1 cellular context compared by ENCODE assay signal in genomic region chr2:218389333-218390150, GRCh38.
TF ChIP-seq lines count a peak whose summit lies in the region.

No MANE protein-coding gene starts in this region.

TF ChIP-seq in HepG2, 621 proteins besides CTCF, POLR2A, EP300 and RAD21 (continued from another document and continues in another):
- no peak for TF ChIP-seq ZNF280D (CRISPR knock-in tag; IDR thresholded peaks at IDR 0.05)
- no peak for TF ChIP-seq ZNF451 (CRISPR knock-in tag; IDR thresholded peaks at IDR 0.05)
- peak; percentile 64 for TF ChIP-seq MAX (IDR thresholded peaks at IDR 0.05)
- no peak for TF ChIP-seq ZNF615 (CRISPR knock-in tag; IDR thresholded peaks at IDR 0.05; ENCODE audit: borderline replicate concordance)
- TF ChIP-seq ZHX1 (CRISPR knock-in tag; IDR thresholded peaks at IDR 0.05; ENCODE audit: low read depth), result no peak
- no peak for TF ChIP-seq TSC22D2 (CRISPR knock-in tag; IDR thresholded peaks at IDR 0.05; ENCODE audit: borderline replicate concordance)
- TF ChIP-seq SMAD1 (CRISPR knock-in tag; IDR thresholded peaks at IDR 0.05; ENCODE audit: borderline replicate concordance, low read depth), result no peak
- no peak for TF ChIP-seq ZFP36 (IDR thresholded peaks at IDR 0.05; ENCODE audit: borderline replicate concordance, low read depth, low read length, partially characterized antibody)
- no peak for TF ChIP-seq ZNF12 (CRISPR knock-in tag; IDR thresholded peaks at IDR 0.05)
- TF ChIP-seq MAZ (IDR thresholded peaks at IDR 0.05; ENCODE audit: borderline replicate concordance, low read depth, low read length), result no peak
- 0 out of 2 replicates have a peak, but pooled peaks have one; percentile 52 for TF ChIP-seq MAZ (CRISPR knock-in tag; IDR thresholded peaks at IDR 0.05; ENCODE audit: low read depth)
- TF ChIP-seq TBP (CRISPR knock-in tag; IDR thresholded peaks at IDR 0.05), result no peak
- TF ChIP-seq, protein P1, sequence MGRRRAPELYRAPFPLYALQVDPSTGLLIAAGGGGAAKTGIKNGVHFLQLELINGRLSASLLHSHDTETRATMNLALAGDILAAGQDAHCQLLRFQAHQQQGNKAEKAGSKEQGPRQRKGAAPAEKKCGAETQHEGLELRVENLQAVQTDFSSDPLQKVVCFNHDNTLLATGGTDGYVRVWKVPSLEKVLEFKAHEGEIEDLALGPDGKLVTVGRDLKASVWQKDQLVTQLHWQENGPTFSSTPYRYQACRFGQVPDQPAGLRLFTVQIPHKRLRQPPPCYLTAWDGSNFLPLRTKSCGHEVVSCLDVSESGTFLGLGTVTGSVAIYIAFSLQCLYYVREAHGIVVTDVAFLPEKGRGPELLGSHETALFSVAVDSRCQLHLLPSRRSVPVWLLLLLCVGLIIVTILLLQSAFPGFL (CRISPR knock-in tag; IDR thresholded peaks at IDR 0.05), result no peak
- TF ChIP-seq NRL (CRISPR knock-in tag; IDR thresholded peaks at IDR 0.05; ENCODE audit: borderline replicate concordance), result 0 out of 2 replicates have a peak, but pooled peaks have one; percentile 53
- peak; percentile 45; the same call in 1 of the 2 replicates for TF ChIP-seq BCL3 (CRISPR knock-in tag; IDR thresholded peaks at IDR 0.05)
- TF ChIP-seq, protein P2, sequence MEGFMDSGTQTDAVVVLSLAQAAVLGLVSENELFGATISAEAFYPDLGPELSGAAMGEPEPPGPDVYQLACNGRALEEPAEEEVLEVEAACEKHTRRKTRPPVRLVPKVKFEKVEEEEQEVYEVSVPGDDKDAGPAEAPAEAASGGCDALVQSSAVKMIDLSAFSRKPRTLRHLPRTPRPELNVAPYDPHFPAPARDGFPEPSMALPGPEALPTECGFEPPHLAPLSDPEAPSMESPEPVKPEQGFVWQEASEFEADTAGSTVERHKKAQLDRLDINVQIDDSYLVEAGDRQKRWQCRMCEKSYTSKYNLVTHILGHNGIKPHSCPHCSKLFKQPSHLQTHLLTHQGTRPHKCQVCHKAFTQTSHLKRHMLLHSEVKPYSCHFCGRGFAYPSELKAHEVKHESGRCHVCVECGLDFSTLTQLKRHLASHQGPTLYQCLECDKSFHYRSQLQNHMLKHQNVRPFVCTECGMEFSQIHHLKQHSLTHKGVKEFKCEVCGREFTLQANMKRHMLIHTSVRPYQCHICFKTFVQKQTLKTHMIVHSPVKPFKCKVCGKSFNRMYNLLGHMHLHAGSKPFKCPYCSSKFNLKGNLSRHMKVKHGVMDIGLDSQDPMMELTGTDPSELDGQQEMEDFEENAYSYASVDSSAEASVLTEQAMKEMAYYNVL (CRISPR knock-in tag; IDR thresholded peaks at IDR 0.05; ENCODE audit: borderline replicate concordance), result no peak
- no peak for TF ChIP-seq ZFP90 (CRISPR knock-in tag; IDR thresholded peaks at IDR 0.05; ENCODE audit: borderline replicate concordance)
- no peak for TF ChIP-seq GPBP1L1 (CRISPR knock-in tag; IDR thresholded peaks at IDR 0.05)
- TF ChIP-seq REXO4 (CRISPR knock-in tag; IDR thresholded peaks at IDR 0.05; ENCODE audit: borderline replicate concordance), result no peak
- no peak for TF ChIP-seq ZNF709 (CRISPR knock-in tag; IDR thresholded peaks at IDR 0.05)
- TF ChIP-seq, protein P3, sequence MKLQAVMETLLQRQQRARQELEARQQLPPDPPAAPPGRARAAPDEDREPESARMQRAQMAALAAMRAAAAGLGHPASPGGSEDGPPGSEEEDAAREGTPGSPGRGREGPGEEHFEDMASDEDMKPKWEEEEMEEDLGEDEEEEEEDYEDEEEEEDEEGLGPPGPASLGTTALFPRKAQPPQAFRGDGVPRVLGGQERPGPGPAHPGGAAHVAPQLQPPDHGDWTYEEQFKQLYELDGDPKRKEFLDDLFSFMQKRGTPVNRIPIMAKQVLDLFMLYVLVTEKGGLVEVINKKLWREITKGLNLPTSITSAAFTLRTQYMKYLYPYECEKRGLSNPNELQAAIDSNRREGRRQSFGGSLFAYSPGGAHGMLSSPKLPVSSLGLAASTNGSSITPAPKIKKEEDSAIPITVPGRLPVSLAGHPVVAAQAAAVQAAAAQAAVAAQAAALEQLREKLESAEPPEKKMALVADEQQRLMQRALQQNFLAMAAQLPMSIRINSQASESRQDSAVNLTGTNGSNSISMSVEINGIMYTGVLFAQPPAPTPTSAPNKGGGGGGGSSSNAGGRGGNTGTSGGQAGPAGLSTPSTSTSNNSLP (IDR thresholded peaks at IDR 0.05; ENCODE audit: low read depth, low read length), result no peak
- TF ChIP-seq ZNF180 (CRISPR knock-in tag; IDR thresholded peaks at IDR 0.05; ENCODE audit: borderline replicate concordance, low read depth), result no peak
- TF ChIP-seq, protein P4, sequence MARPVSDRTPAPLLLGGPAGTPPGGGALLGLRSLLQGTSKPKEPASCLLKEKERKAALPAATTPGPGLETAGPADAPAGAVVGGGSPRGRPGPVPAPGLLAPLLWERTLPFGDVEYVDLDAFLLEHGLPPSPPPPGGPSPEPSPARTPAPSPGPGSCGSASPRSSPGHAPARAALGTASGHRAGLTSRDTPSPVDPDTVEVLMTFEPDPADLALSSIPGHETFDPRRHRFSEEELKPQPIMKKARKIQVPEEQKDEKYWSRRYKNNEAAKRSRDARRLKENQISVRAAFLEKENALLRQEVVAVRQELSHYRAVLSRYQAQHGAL (CRISPR knock-in tag; IDR thresholded peaks at IDR 0.05; ENCODE audit: not compliant biosample characterization), result no peak
- TF ChIP-seq ZNF225 (CRISPR knock-in tag; IDR thresholded peaks at IDR 0.05), result no peak
- TF ChIP-seq THAP8 (CRISPR knock-in tag; IDR thresholded peaks at IDR 0.05; ENCODE audit: borderline replicate concordance), result no peak
- TF ChIP-seq, protein P5, sequence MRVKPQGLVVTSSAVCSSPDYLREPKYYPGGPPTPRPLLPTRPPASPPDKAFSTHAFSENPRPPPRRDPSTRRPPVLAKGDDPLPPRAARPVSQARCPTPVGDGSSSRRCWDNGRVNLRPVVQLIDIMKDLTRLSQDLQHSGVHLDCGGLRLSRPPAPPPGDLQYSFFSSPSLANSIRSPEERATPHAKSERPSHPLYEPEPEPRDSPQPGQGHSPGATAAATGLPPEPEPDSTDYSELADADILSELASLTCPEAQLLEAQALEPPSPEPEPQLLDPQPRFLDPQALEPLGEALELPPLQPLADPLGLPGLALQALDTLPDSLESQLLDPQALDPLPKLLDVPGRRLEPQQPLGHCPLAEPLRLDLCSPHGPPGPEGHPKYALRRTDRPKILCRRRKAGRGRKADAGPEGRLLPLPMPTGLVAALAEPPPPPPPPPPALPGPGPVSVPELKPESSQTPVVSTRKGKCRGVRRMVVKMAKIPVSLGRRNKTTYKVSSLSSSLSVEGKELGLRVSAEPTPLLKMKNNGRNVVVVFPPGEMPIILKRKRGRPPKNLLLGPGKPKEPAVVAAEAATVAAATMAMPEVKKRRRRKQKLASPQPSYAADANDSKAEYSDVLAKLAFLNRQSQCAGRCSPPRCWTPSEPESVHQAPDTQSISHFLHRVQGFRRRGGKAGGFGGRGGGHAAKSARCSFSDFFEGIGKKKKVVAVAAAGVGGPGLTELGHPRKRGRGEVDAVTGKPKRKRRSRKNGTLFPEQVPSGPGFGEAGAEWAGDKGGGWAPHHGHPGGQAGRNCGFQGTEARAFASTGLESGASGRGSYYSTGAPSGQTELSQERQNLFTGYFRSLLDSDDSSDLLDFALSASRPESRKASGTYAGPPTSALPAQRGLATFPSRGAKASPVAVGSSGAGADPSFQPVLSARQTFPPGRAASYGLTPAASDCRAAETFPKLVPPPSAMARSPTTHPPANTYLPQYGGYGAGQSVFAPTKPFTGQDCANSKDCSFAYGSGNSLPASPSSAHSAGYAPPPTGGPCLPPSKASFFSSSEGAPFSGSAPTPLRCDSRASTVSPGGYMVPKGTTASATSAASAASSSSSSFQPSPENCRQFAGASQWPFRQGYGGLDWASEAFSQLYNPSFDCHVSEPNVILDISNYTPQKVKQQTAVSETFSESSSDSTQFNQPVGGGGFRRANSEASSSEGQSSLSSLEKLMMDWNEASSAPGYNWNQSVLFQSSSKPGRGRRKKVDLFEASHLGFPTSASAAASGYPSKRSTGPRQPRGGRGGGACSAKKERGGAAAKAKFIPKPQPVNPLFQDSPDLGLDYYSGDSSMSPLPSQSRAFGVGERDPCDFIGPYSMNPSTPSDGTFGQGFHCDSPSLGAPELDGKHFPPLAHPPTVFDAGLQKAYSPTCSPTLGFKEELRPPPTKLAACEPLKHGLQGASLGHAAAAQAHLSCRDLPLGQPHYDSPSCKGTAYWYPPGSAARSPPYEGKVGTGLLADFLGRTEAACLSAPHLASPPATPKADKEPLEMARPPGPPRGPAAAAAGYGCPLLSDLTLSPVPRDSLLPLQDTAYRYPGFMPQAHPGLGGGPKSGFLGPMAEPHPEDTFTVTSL (CRISPR knock-in tag; IDR thresholded peaks at IDR 0.05; ENCODE audit: borderline replicate concordance), result peak; percentile 64; the same call in 1 of the 2 replicates
- no peak for TF ChIP-seq ZNF773 (CRISPR knock-in tag; IDR thresholded peaks at IDR 0.05; ENCODE audit: borderline replicate concordance)
- TF ChIP-seq, protein P6, sequence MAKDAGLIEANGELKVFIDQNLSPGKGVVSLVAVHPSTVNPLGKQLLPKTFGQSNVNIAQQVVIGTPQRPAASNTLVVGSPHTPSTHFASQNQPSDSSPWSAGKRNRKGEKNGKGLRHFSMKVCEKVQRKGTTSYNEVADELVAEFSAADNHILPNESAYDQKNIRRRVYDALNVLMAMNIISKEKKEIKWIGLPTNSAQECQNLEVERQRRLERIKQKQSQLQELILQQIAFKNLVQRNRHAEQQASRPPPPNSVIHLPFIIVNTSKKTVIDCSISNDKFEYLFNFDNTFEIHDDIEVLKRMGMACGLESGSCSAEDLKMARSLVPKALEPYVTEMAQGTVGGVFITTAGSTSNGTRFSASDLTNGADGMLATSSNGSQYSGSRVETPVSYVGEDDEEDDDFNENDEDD (CRISPR knock-in tag; IDR thresholded peaks at IDR 0.05; ENCODE audit: borderline replicate concordance), result peak; percentile 22; the same call in 1 of the 2 replicates
- 0 out of 2 replicates have a peak, but pooled peaks have one; percentile 60 for TF ChIP-seq ZNF44 (CRISPR knock-in tag; IDR thresholded peaks at IDR 0.05)
